20 cellular contexts compared by ENCODE assay signal in the genomic region with DNA sequence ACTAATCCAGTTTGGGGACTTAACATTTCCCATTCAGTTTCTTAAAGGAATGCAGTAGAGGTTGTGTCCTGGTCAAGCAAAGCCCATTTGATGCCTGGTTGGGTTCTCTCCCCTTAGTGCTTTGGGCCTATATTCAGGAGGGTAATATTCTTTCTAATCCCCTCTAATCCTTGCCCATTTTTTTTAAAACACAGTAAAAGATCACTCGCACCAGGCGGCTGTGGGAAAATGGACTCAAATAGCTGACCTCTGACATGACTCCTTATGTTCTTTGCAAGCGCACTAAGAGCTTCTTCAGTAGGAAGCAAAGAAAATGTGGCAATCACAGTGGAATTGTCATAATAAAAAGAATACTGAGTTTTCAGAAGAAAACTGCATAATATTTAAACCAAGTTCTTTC.
"Had no signal": no experiment of that assay in that cellular context is flagged by ENCODE, and none has a peak within 500 bp of the region (broad histone marks: within the 10 kb centered on the region; RNA-seq: fewer than 3 reads in every experiment).

No MANE protein-coding gene starts in this region.

- H3K27ac ChIP-seq: esophagus squamous epithelium, foreskin keratinocyte, hepatocyte, left ventricle myocardium inferior, lower lobe of right lung, neutrophil, right atrium auricular region, sigmoid colon, skin epidermis had no signal

- H3K9me3 Mint-ChIP-seq: dendritic cell treated with granulocyte-macrophage colony-stimulating factor and Interleukin-4, amounts not matched to agents 40 ng/mL and 50 ng/mL, for 4 days; memory B cell; nephron had no signal

- H3K4me3 Mint-ChIP-seq: dendritic cell treated with granulocyte-macrophage colony-stimulating factor and Interleukin-4, amounts not matched to agents 40 ng/mL and 50 ng/mL, for 4 days; memory B cell; nephron had no signal

- H2AFZ ChIP-seq: hepatocyte had no signal

- H3K9me3 ChIP-seq: esophagus squamous epithelium, left ventricle myocardium inferior, lower lobe of right lung, neutrophil, right atrium auricular region, sigmoid colon had no signal

- H3K4me1 Mint-ChIP-seq: memory B cell, nephron had no signal

- H3K79me2 ChIP-seq: hepatocyte had no signal

- H3K27ac Mint-ChIP-seq: dendritic cell treated with granulocyte-macrophage colony-stimulating factor and Interleukin-4, amounts not matched to agents 40 ng/mL and 50 ng/mL, for 4 days; memory B cell; nephron had no signal

- H3K27me3 Mint-ChIP-seq: dendritic cell treated with granulocyte-macrophage colony-stimulating factor and Interleukin-4, amounts not matched to agents 40 ng/mL and 50 ng/mL, for 4 days; memory B cell had no signal

- H3K4me3 ChIP-seq: esophagus squamous epithelium, hepatocyte, left ventricle myocardium inferior, lower lobe of right lung, right atrium auricular region, sigmoid colon, skin epidermis had no signal

- DNase-seq: esophagus squamous epithelium; foreskin keratinocyte; head of caudate nucleus; kidney; left cardiac atrium; left ventricle myocardium inferior; lower lobe of right lung; midbrain; posterior cingulate gyrus; sigmoid colon; stimulated activated CD4-positive, alpha-beta T cell treated with anti-CD3 and anti-CD28 coated beads, Interleukin-12 subunit alpha, Interleukin-12 subunit beta, amount 100 ng/mL, for 4 hours; stimulated activated naive CD4-positive, alpha-beta T cell treated with Interleukin-2 at 50 U/mL for 16 hours; trophoblast cell had no signal

- H3K4me1 ChIP-seq: esophagus squamous epithelium, foreskin keratinocyte, lower lobe of right lung, right atrium auricular region, sigmoid colon had no signal

- H3K36me3 ChIP-seq: neutrophil, right atrium auricular region had no signal

- H3K4me2 ChIP-seq: hepatocyte had no signal

- ATAC-seq: foreskin keratinocyte, left cardiac atrium, lower lobe of right lung had no signal

- H3K27me3 ChIP-seq: esophagus squamous epithelium, foreskin keratinocyte, hepatocyte, neutrophil, right atrium auricular region, sigmoid colon had no signal
